19 cellular contexts compared by ENCODE assay signal in genomic region chr10:2150315-2150714, GRCh38.
A peak's percentile ranks its signal among the peaks of the same experiment; 100 is the strongest.
DNase-seq lines count a peak whose midpoint lies in the region; ATAC-seq, FAIRE-seq and TF ChIP-seq lines count a peak whose summit lies in the region.
"Had no signal": no experiment of that assay in that cellular context is flagged by ENCODE, and none has a peak within 500 bp of the region (broad histone marks: within the 10 kb centered on the region; RNA-seq: fewer than 3 reads in every experiment).

No MANE protein-coding gene starts in this region.

- peaks cover 8% of the 10 kb centered on the region for H3K9me2 ChIP-seq in GM23338 (ENCODE audit: insufficient read depth)

- no peak overlapping the region for H2BK120ac ChIP-seq in mesendoderm (ENCODE audit: low read depth, low read length)

- H3K56ac ChIP-seq in mesendoderm (ENCODE audit: low read length) = no peak overlapping the region

- H3K18ac ChIP-seq in mesendoderm (ENCODE audit: low read length) = no peak overlapping the region

- H4K5ac ChIP-seq in mesendoderm (ENCODE audit: low read length) = no peak overlapping the region

- no peak overlapping the region for H3K4ac ChIP-seq in mesendoderm (ENCODE audit: low read depth, low read length)

- no peaks in the 10 kb centered on the region for H3F3A ChIP-seq in GM23338 (replicated peaks; ENCODE audit: low read depth)

- no peaks in the 10 kb centered on the region for H4K20me1 ChIP-seq in GM23338 (replicated peaks; ENCODE audit: insufficient read depth)

- no peaks in the 10 kb centered on the region for H3K9me3 Mint-ChIP-seq in GM23338
- H3K9me3 Mint-ChIP-seq: CD4-positive, alpha-beta memory T cell had no signal

- peaks cover 13% of the 10 kb centered on the region for H3K4me1 Mint-ChIP-seq in GM23338
- H3K4me1 Mint-ChIP-seq: CD4-positive, alpha-beta memory T cell had no signal

- DNase-seq in GM23338 (ENCODE audit: low spot score) = no peak
- peak; percentile 28 for DNase-seq in NOMO-1 treated with DMSO at 0.1 percent for 48 hours (lab: John Stamatoyannopoulos, UW; ENCODE audit: unreplicated experiment)
- peak; percentile 15 for DNase-seq in bronchial epithelial cell (ENCODE audit: low read depth)
- DNase-seq in mesendoderm = peak; percentile 19
- no peak for DNase-seq in activated gamma-delta T cell (lab: John Stamatoyannopoulos, UW)
- DNase-seq in NCI-H748 (lab: John Stamatoyannopoulos, UW; ENCODE audit: unreplicated experiment) = no peak
- DNase-seq: BE2C; CD4-positive, alpha-beta memory T cell; DMS79; EL; GDM1; GOT3; HCEC 1CT; HFFc6 had no signal

- H3K27ac Mint-ChIP-seq in GM23338 = no peak overlapping the region
- H3K27ac Mint-ChIP-seq: CD4-positive, alpha-beta memory T cell; HFFc6 had no signal

- H3K79me1 ChIP-seq in mesendoderm (ENCODE audit: low read length) = no peaks in the 10 kb centered on the region

- H3K4me1 ChIP-seq in GM23338 (ENCODE audit: insufficient read depth) = peaks cover 6% of the 10 kb centered on the region
- H3K4me1 ChIP-seq in mesendoderm (ENCODE audit: control insufficient read depth, low read depth, low read length) = no peaks in the 10 kb centered on the region
- H3K4me1 ChIP-seq: BE2C had no signal

- no peak for FAIRE-seq in bronchial epithelial cell (lab: Jason Lieb, UNC)
- FAIRE-seq: A204.1, HepG2, HTR-8/SVneo had no signal

- TF ChIP-seq CTCF in GM23338 (conservative IDR thresholded peaks at IDR 0.05; ENCODE audit: low read depth in 2 of 2) (no peak), bronchial epithelial cell (IDR thresholded peaks at IDR 0.05; ENCODE audit: insufficient read depth, low read length, severe bottlenecking) (no peak)

- H3K36me3 ChIP-seq in GM23338 (ENCODE audit: insufficient read depth) = no peaks in the 10 kb centered on the region
- no peaks in the 10 kb centered on the region for H3K36me3 ChIP-seq in bronchial epithelial cell (ENCODE audit: control insufficient read depth, insufficient read depth, low read length)
- H3K36me3 ChIP-seq in mesendoderm (ENCODE audit: control insufficient read depth, insufficient read depth, low read length) = no peaks in the 10 kb centered on the region
- H3K36me3 ChIP-seq: BE2C had no signal

- no peak overlapping the region for H3K4me3 Mint-ChIP-seq in GM23338
- H3K4me3 Mint-ChIP-seq: CD4-positive, alpha-beta memory T cell; HFFc6 had no signal

- no peak overlapping the region for H4K8ac ChIP-seq in mesendoderm (ENCODE audit: low read depth, low read length)

- no peak overlapping the region for H2BK5ac ChIP-seq in mesendoderm (ENCODE audit: low read length)

- no peak overlapping the region for H2AK5ac ChIP-seq in mesendoderm (ENCODE audit: low read length)

- no peaks in the 10 kb centered on the region for H3K79me2 ChIP-seq in GM23338 (replicated peaks; ENCODE audit: insufficient read depth)
- no peaks in the 10 kb centered on the region for H3K79me2 ChIP-seq in mesendoderm (ENCODE audit: control insufficient read depth, insufficient read depth, low read length)

- no peak overlapping the region for H2BK15ac ChIP-seq in mesendoderm (replicated peaks; ENCODE audit: low read depth)

- ATAC-seq in GM23338 = peak; percentile 70
- ATAC-seq in GM19351 (IDR thresholded peaks at IDR 0.05; ENCODE audit: unreplicated experiment) = no peak
- ATAC-seq: HepG2 had no signal

- H3K9ac ChIP-seq in mesendoderm (ENCODE audit: low read length) = no peak overlapping the region

- H3K27ac ChIP-seq in GM23338 (ENCODE audit: low read depth) (no peak overlapping the region), mesendoderm (ENCODE audit: low read depth, low read length) (no peak overlapping the region)
- H3K27ac ChIP-seq: C4-2B had no signal

- H3K4me2 ChIP-seq in GM23338 (no peak overlapping the region), mesendoderm (ENCODE audit: low read length) (no peak overlapping the region)

- H2AFZ ChIP-seq in GM23338 = peak overlapping the region; percentile 6; the same call in 1 of the 2 replicates

- H3K4me3 ChIP-seq in GM23338 (no peak overlapping the region), bronchial epithelial cell (ENCODE audit: low read depth, low read length) (no peak overlapping the region), mesendoderm (ENCODE audit: low read length) (no peak overlapping the region)

- no CpG with 5 or more reads among the region's 4 CpGs for WGBS in mesendoderm (ENCODE audit: extremely low coverage, insufficient coverage, low lambda C conversion rate)

- no peaks in the 10 kb centered on the region for H3K27me3 ChIP-seq in GM23338 (ENCODE audit: insufficient read depth)
- H3K27me3 ChIP-seq in bronchial epithelial cell (ENCODE audit: control insufficient read depth, insufficient read depth, low read length) = no peaks in the 10 kb centered on the region
- no peaks in the 10 kb centered on the region for H3K27me3 ChIP-seq in mesendoderm (ENCODE audit: insufficient read depth, low read length, poor library complexity)
- H3K27me3 ChIP-seq: BE2C had no signal

- H3K36me3 Mint-ChIP-seq in GM23338 (ENCODE audit: low read depth) = no peaks in the 10 kb centered on the region
- H3K36me3 Mint-ChIP-seq: CD4-positive, alpha-beta memory T cell had no signal

- H3K27me3 Mint-ChIP-seq in GM23338 (ENCODE audit: insufficient read depth, low read depth, poor library complexity) = peaks cover 5% of the 10 kb centered on the region

- H3K23ac ChIP-seq in mesendoderm (ENCODE audit: low read length) = no peak overlapping the region

TF ChIP-seq in GM23338, 12 proteins besides CTCF, POLR2A, EP300 and RAD21 (continues in another document):
- TF ChIP-seq EZH2 (IDR thresholded peaks at IDR 0.05; ENCODE audit: low read depth, unreplicated experiment) (no peak), EZH2phosphoT487 (IDR thresholded peaks at IDR 0.05; ENCODE audit: unreplicated experiment) (no peak), ETS1 (IDR thresholded peaks at IDR 0.05) (no peak), ZNF331 (CRISPR knock-in tag; IDR thresholded peaks at IDR 0.05; ENCODE audit: low read depth) (no peak), REST (IDR thresholded peaks at IDR 0.05; ENCODE audit: unreplicated experiment) (no peak), NANOG (IDR thresholded peaks at IDR 0.05; ENCODE audit: borderline replicate concordance) (no peak)

Comparison
In these comparisons a context has a peak if more than half of its experiments do, and no peak if none do; other contexts are left out.
1. DNase-seq: peak in NOMO-1 treated with DMSO at 0.1 percent for 48 hours (single experiment), bronchial epithelial cell (single experiment) and mesendoderm (single experiment); none in GM23338 (single experiment), activated gamma-delta T cell (single experiment) and NCI-H748 (single experiment).